ENCODE assay signal across 13 cellular contexts in the genomic region with DNA sequence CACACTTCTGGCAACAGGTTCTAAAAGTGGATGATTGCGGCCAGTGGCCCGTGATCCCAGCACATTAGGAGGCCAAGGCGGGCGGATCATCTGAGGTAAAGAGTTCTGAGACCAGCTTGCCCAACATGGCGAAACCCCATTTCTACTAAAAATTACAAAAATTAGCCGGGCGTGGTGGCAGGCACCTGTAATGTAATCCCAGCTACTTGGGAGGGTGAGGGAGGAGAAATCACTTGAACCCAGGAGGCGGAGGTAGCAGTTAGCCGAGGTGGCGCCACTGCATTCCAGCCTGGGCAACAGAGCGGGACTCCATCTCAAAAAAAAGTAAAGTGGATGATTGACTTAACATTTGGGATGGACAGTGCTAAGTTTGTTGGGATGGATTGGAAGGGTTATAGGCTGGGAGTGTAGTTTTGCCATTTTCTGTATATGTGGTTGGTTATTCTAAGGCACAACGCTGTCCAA. TPM values are rescaled to one million over a fixed set of nuclear protein-coding genes. Genes with fewer than 3 reads are reported as not detected.
DNase-seq lines count a peak whose midpoint lies in the region; ATAC-seq and TF ChIP-seq lines count a peak whose summit lies in the region.
"Had no signal": no experiment of that assay in that cellular context is flagged by ENCODE, and none has a peak within 500 bp of the region (broad histone marks: within the 10 kb centered on the region; RNA-seq: fewer than 3 reads in every experiment).

No MANE protein-coding gene starts in this region.

- no peak overlapping the region for H2AFZ ChIP-seq in neural cell (ENCODE audit: low read depth, low read length)

- peaks cover 32% of the 10 kb centered on the region for H3K36me3 Mint-ChIP-seq in CD8-positive, alpha-beta T cell
- H3K36me3 Mint-ChIP-seq in central memory CD8-positive, alpha-beta T cell (ENCODE audit: insufficient read depth) = peaks cover 47% of the 10 kb centered on the region

- no peaks in the 10 kb centered on the region for H3K9me3 ChIP-seq in CD8-positive, alpha-beta T cell (ENCODE audit: low read length)
- H3K9me3 ChIP-seq in neural cell (ENCODE audit: low read length) = no peaks in the 10 kb centered on the region

- POLR2A ChIA-PET in CD8-positive, alpha-beta T cell (lab: Charles Lee) = interaction anchor here (0.7 to 3.0 kb wide), 5 partner anchors 9 to 721 kb away, joined by 3 to 12 read pairs (median 3); partner anchors contain the start of gene PAIP2

- peaks cover 56% of the 10 kb centered on the region for H4K20me1 ChIP-seq in neural cell (ENCODE audit: insufficient read depth)

- H3K9me2 ChIP-seq in neural cell (ENCODE audit: insufficient read depth, low read length) = no peaks in the 10 kb centered on the region

- no peak for ATAC-seq in CD8-positive, alpha-beta T cell
- ATAC-seq in central memory CD8-positive, alpha-beta T cell (replicated peaks; ENCODE audit: extremely low read depth, poor library complexity, severe bottlenecking) = no peak
- no peak for ATAC-seq in HG03139 (IDR thresholded peaks at IDR 0.05; ENCODE audit: unreplicated experiment)
- ATAC-seq in HG03175 (IDR thresholded peaks at IDR 0.05; ENCODE audit: unreplicated experiment) = no peak
- ATAC-seq: HCT116, Right ventricle myocardium inferior, sciatic nerve had no signal

- no peaks in the 10 kb centered on the region for H3K36me3 ChIP-seq in CD8-positive, alpha-beta T cell (ENCODE audit: insufficient read depth, low read length)
- H3K36me3 ChIP-seq in neural cell (ENCODE audit: insufficient read depth, low read length) = no peaks in the 10 kb centered on the region

- no peaks in the 10 kb centered on the region for H3F3A ChIP-seq in neural cell (ENCODE audit: insufficient read depth, low read length, poor library complexity, severe bottlenecking)

- no peak for DNase-seq in CD8-positive, alpha-beta T cell
- DNase-seq in central memory CD8-positive, alpha-beta T cell (ENCODE audit: low spot score in 2 of 2) = no peak
- DNase-seq in NCI-H2227 (lab: John Stamatoyannopoulos, UW; ENCODE audit: unreplicated experiment) (no peak), superior temporal gyrus (ENCODE audit: extremely low spot score) (no peak)
- DNase-seq: NCI-H1930; stimulated activated CD8-positive, alpha-beta memory T cell treated with anti-CD3 and anti-CD28 coated beads, Interleukin-4, amount 100 ng/mL, for 48 hours had no signal

- H3K4me1 Mint-ChIP-seq in CD8-positive, alpha-beta T cell (ENCODE audit: low read depth) = peaks cover 67% of the 10 kb centered on the region
- H3K4me1 Mint-ChIP-seq in central memory CD8-positive, alpha-beta T cell = peaks cover 62% of the 10 kb centered on the region

- H3K79me2 ChIP-seq in neural cell (replicated peaks; ENCODE audit: insufficient read depth, low read length) = peaks cover 79% of the 10 kb centered on the region

- no peak for TF ChIP-seq RAD21 in Ishikawa (IDR thresholded peaks at IDR 0.05; ENCODE audit: low read depth)
- no peak for TF ChIP-seq RAD21 in neural cell (conservative IDR thresholded peaks at IDR 0.05)

- no peak for TF ChIP-seq CTCF in CD8-positive, alpha-beta T cell (IDR thresholded peaks at IDR 0.05)
- no peak for TF ChIP-seq CTCF in neural cell (IDR thresholded peaks at IDR 0.05; ENCODE audit: poor library complexity, severe bottlenecking)

- CTCF ChIA-PET in CD8-positive, alpha-beta T cell (lab: Charles Lee) = interaction anchor here (0.8 kb wide), 2 partner anchors 27 to 44 kb away, joined by 3 to 4 read pairs; no protein-coding TSS in a partner anchor

- H3K27me3 Mint-ChIP-seq in CD8-positive, alpha-beta T cell (ENCODE audit: low read depth) = no peaks in the 10 kb centered on the region
- no peaks in the 10 kb centered on the region for H3K27me3 Mint-ChIP-seq in central memory CD8-positive, alpha-beta T cell

- H3K4me3 ChIP-seq in CD8-positive, alpha-beta T cell (ENCODE audit: low read depth, low read length) = no peak overlapping the region
- peak overlapping the region; percentile 95 for H3K4me3 ChIP-seq in neural cell (ENCODE audit: low read length)

- no peak for TF ChIP-seq EP300 in Ishikawa (IDR thresholded peaks at IDR 0.05; ENCODE audit: borderline replicate concordance)
- no peak for TF ChIP-seq EP300 in neural cell (conservative IDR thresholded peaks at IDR 0.05; ENCODE audit: poor library complexity, severe bottlenecking)

- H3K27me3 ChIP-seq in CD8-positive, alpha-beta T cell (ENCODE audit: insufficient read depth, low read length) = no peaks in the 10 kb centered on the region
- H3K27me3 ChIP-seq in neural cell (ENCODE audit: insufficient read depth, low read depth, low read length) = no peaks in the 10 kb centered on the region

- H3K9ac ChIP-seq in neural cell (ENCODE audit: low read length) = no peak overlapping the region

- peak overlapping the region; percentile 70 for H3K27ac Mint-ChIP-seq in CD8-positive, alpha-beta T cell
- H3K27ac Mint-ChIP-seq in central memory CD8-positive, alpha-beta T cell (ENCODE audit: low read depth) = peak overlapping the region; percentile 66

- peaks cover 66% of the 10 kb centered on the region for H3K4me1 ChIP-seq in CD8-positive, alpha-beta T cell (ENCODE audit: insufficient read depth, low read length)

- no peaks in the 10 kb centered on the region for H3K9me3 Mint-ChIP-seq in CD8-positive, alpha-beta T cell
- H3K9me3 Mint-ChIP-seq in central memory CD8-positive, alpha-beta T cell = no peaks in the 10 kb centered on the region

- H3K4me3 Mint-ChIP-seq in CD8-positive, alpha-beta T cell = peak overlapping the region; percentile 98
- H3K4me3 Mint-ChIP-seq in central memory CD8-positive, alpha-beta T cell = peak overlapping the region; percentile 97

- H3K27ac ChIP-seq in CD8-positive, alpha-beta T cell (ENCODE audit: low read depth, low read length) = no peak overlapping the region
- no peak overlapping the region for H3K27ac ChIP-seq in neural cell (ENCODE audit: low read length)

- intact Hi-C loops in CD8-positive, alpha-beta T cell (cut with DNase I, micrococcal nuclease) = loop anchor here in 1 of 2 experiments (10.0 kb wide), 2 partner anchors 818 to 962 kb away; partner anchors contain the start of genes CDC25C, FAM53C and PURA

- H3K4me2 ChIP-seq in neural cell (ENCODE audit: low read length) = no peak overlapping the region

TF ChIP-seq in Ishikawa, 13 proteins besides CTCF, POLR2A, EP300 and RAD21:
- no peak; the same call in 1 of the 2 replicates for TF ChIP-seq TCF12 (IDR thresholded peaks at IDR 0.05; ENCODE audit: low read depth)
- 0 out of 2 replicates have a peak, but pooled peaks have one; percentile 13 for TF ChIP-seq YY1 (IDR thresholded peaks at IDR 0.05; ENCODE audit: low read depth)
- TF ChIP-seq USF1 (IDR thresholded peaks at IDR 0.05) = no peak
- TF ChIP-seq TEAD4 (IDR thresholded peaks at IDR 0.05) = peak; percentile 87
- TF ChIP-seq CREB1 (IDR thresholded peaks at IDR 0.05; ENCODE audit: low read depth) = no peak
- TF ChIP-seq CEBPB (IDR thresholded peaks at IDR 0.05) = 0 out of 2 replicates have a peak, but pooled peaks have one; percentile 40
- no peak for TF ChIP-seq FOXM1 (IDR thresholded peaks at IDR 0.05; ENCODE audit: borderline replicate concordance, low read depth)
- TF ChIP-seq MAX (IDR thresholded peaks at IDR 0.05) = no peak
- no peak for TF ChIP-seq NFIC (IDR thresholded peaks at IDR 0.05)
- no peak for TF ChIP-seq TAF1 (IDR thresholded peaks at IDR 0.05; ENCODE audit: low read depth)

TF ChIP-seq in neural cell, 6 proteins besides CTCF, POLR2A, EP300 and RAD21:
- TF ChIP-seq SMC3 (conservative IDR thresholded peaks at IDR 0.05; ENCODE audit: poor library complexity) = no peak
- no peak for TF ChIP-seq MXI1 (conservative IDR thresholded peaks at IDR 0.05; ENCODE audit: poor library complexity, severe bottlenecking)
- TF ChIP-seq TAF1 (IDR thresholded peaks at IDR 0.05; ENCODE audit: low read depth) = no peak
- no peak for TF ChIP-seq EZH2 (IDR thresholded peaks at IDR 0.05; ENCODE audit: borderline replicate concordance, insufficient read depth, low read length, poor library complexity, severe bottlenecking)
- TF ChIP-seq, protein P1, sequence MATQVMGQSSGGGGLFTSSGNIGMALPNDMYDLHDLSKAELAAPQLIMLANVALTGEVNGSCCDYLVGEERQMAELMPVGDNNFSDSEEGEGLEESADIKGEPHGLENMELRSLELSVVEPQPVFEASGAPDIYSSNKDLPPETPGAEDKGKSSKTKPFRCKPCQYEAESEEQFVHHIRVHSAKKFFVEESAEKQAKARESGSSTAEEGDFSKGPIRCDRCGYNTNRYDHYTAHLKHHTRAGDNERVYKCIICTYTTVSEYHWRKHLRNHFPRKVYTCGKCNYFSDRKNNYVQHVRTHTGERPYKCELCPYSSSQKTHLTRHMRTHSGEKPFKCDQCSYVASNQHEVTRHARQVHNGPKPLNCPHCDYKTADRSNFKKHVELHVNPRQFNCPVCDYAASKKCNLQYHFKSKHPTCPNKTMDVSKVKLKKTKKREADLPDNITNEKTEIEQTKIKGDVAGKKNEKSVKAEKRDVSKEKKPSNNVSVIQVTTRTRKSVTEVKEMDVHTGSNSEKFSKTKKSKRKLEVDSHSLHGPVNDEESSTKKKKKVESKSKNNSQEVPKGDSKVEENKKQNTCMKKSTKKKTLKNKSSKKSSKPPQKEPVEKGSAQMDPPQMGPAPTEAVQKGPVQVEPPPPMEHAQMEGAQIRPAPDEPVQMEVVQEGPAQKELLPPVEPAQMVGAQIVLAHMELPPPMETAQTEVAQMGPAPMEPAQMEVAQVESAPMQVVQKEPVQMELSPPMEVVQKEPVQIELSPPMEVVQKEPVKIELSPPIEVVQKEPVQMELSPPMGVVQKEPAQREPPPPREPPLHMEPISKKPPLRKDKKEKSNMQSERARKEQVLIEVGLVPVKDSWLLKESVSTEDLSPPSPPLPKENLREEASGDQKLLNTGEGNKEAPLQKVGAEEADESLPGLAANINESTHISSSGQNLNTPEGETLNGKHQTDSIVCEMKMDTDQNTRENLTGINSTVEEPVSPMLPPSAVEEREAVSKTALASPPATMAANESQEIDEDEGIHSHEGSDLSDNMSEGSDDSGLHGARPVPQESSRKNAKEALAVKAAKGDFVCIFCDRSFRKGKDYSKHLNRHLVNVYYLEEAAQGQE (IDR thresholded peaks at IDR 0.05; ENCODE audit: borderline replicate concordance) = no peak
- TF ChIP-seq POLR2AphosphoS5 (IDR thresholded peaks at IDR 0.05) = no peak

RNA-seq across cellular contexts. Expression of gene MATR3, which starts 3.4 kb away (rescaled TPM):
- 100 to 1,000 TPM; 420 to 430 TPM for total RNA-seq in CD8-positive, alpha-beta T cell
- 920 and 1,016 TPM in 2 replicates for polyA plus RNA-seq in neural cell
- 1,092 and 1,245 TPM in 2 replicates for polyA minus RNA-seq in neural cell

RNA-seq across cellular contexts. Expression of gene PAIP2, which starts 44.8 kb away (rescaled TPM):
- 100 to 1,000 TPM; 173 to 179 TPM for total RNA-seq in CD8-positive, alpha-beta T cell
- polyA plus RNA-seq in neural cell = 181 and 201 TPM in 2 replicates
- polyA minus RNA-seq in neural cell = 204 and 212 TPM in 2 replicates
